In genomic region chr2:237744613-237745249, GRCh38 we compare ENCODE assay signal across 8 cellular contexts. TPM values are rescaled to one million over a fixed set of nuclear protein-coding genes. Genes with fewer than 3 reads are reported as not detected.
DNase-seq lines count a peak whose midpoint lies in the region; ATAC-seq, FAIRE-seq and TF ChIP-seq lines count a peak whose summit lies in the region.

No MANE protein-coding gene starts in this region.

- peak overlapping the region; percentile 47 to 92 (median 82) for H3K27ac Mint-ChIP-seq in CD8-positive, alpha-beta memory T cell
- H3K27ac Mint-ChIP-seq in activated CD8-positive, alpha-beta memory T cell treated with anti-CD3 and anti-CD28 coated beads, Interleukin-2, amount 10 ng/mL, durations not matched to agents 7 days and 5 days = peak overlapping the region; percentile 41
- peak overlapping the region; percentile 86 to 91 for H3K27ac Mint-ChIP-seq in effector memory CD8-positive, alpha-beta T cell

- peak; percentile 86 for ATAC-seq in activated CD8-positive, alpha-beta memory T cell treated with anti-CD3 and anti-CD28 coated beads, Interleukin-2, amount 10 ng/mL, durations not matched to agents 7 days and 5 days
- peak; percentile 86 for ATAC-seq in effector memory CD8-positive, alpha-beta T cell (replicated peaks)
- no peak for ATAC-seq in GM18861 (IDR thresholded peaks at IDR 0.05; ENCODE audit: unreplicated experiment)

- no peak overlapping the region for H3K27ac ChIP-seq in CD8-positive, alpha-beta memory T cell (ENCODE audit: low read depth, low read length)

- peaks cover 37 to 64% (median 45%) of the 10 kb centered on the region in 3 donors for H3K4me1 Mint-ChIP-seq in CD8-positive, alpha-beta memory T cell
- H3K4me1 Mint-ChIP-seq in activated CD8-positive, alpha-beta memory T cell treated with anti-CD3 and anti-CD28 coated beads, Interleukin-2, amount 10 ng/mL, durations not matched to agents 7 days and 5 days = peaks cover 19% of the 10 kb centered on the region
- peaks cover 33 to 35% of the 10 kb centered on the region in 2 donors for H3K4me1 Mint-ChIP-seq in effector memory CD8-positive, alpha-beta T cell (ENCODE audit: low read depth in 2 of 2)

- no peaks in the 10 kb centered on the region for H3K4me1 ChIP-seq in CD8-positive, alpha-beta memory T cell (ENCODE audit: insufficient read depth, low read length)

- peak; percentile 62 to 84 (median 72) for DNase-seq in CD8-positive, alpha-beta memory T cell
- peak; percentile 74 for DNase-seq in H54 (ENCODE audit: insufficient read length, low spot score)
- peak; percentile 71 for DNase-seq in NCI-H748 (lab: John Stamatoyannopoulos, UW; ENCODE audit: unreplicated experiment)
- peak; percentile 78 for DNase-seq in activated CD8-positive, alpha-beta memory T cell treated with anti-CD3 and anti-CD28 coated beads, Interleukin-2, amount 10 ng/mL, durations not matched to agents 7 days and 5 days
- DNase-seq in effector memory CD8-positive, alpha-beta T cell = peak; percentile 77 to 86 (median 81)
- peak; percentile 57 for DNase-seq in middle frontal gyrus (ENCODE audit: extremely low spot score, low spot score)
- peak; percentile 58 for DNase-seq in stimulated activated CD8-positive, alpha-beta memory T cell treated with anti-CD3 and anti-CD28 coated beads, Interleukin-4, amount 100 ng/mL, for 24 hours (ENCODE audit: low read depth)

- POLR2A ChIA-PET in CD8-positive, alpha-beta memory T cell (lab: Charles Lee) = interaction anchor here (1.0 to 1.9 kb wide), 3 partner anchors 48 to 72 kb away, joined by 3 to 9 read pairs (median 7); no protein-coding TSS in a partner anchor

- H3K27me3 Mint-ChIP-seq in CD8-positive, alpha-beta memory T cell = no peaks in the 10 kb centered on the region
- H3K27me3 Mint-ChIP-seq in activated CD8-positive, alpha-beta memory T cell treated with anti-CD3 and anti-CD28 coated beads, Interleukin-2, amount 10 ng/mL, durations not matched to agents 7 days and 5 days = no peaks in the 10 kb centered on the region
- H3K27me3 Mint-ChIP-seq in effector memory CD8-positive, alpha-beta T cell = no peaks in the 10 kb centered on the region

- FAIRE-seq in H54 (lab: Jason Lieb, UNC) = no peak

- CTCF ChIA-PET in CD8-positive, alpha-beta memory T cell (lab: Charles Lee) = interaction anchor here (0.6 to 12.4 kb wide), 31 partner anchors 9 to 518 kb away, joined by 3 to 268 read pairs (median 4); no protein-coding TSS in a partner anchor
- CTCF ChIA-PET in activated CD8-positive, alpha-beta memory T cell treated with anti-CD3 and anti-CD28 coated beads, Interleukin-2, amount 10 ng/mL, durations not matched to agents 7 days and 5 days (lab: Charles Lee) = interaction anchor here (0.8 to 5.4 kb wide), 37 partner anchors 8 to 232 kb away, joined by 3 to 134 read pairs (median 4); no protein-coding TSS in a partner anchor

- no peaks in the 10 kb centered on the region for H3K9me3 Mint-ChIP-seq in CD8-positive, alpha-beta memory T cell
- no peaks in the 10 kb centered on the region for H3K9me3 Mint-ChIP-seq in activated CD8-positive, alpha-beta memory T cell treated with anti-CD3 and anti-CD28 coated beads, Interleukin-2, amount 10 ng/mL, durations not matched to agents 7 days and 5 days (ENCODE audit: low read depth)
- H3K9me3 Mint-ChIP-seq in effector memory CD8-positive, alpha-beta T cell = no peaks in the 10 kb centered on the region

- no peaks in the 10 kb centered on the region for H3K27me3 ChIP-seq in CD8-positive, alpha-beta memory T cell (ENCODE audit: insufficient read depth, low read length, poor library complexity, severe bottlenecking)

- no peak for TF ChIP-seq POLR2A in H54 (IDR thresholded peaks at IDR 0.05; ENCODE audit: low read depth, low read length)

- H3K36me3 Mint-ChIP-seq in CD8-positive, alpha-beta memory T cell = peaks cover under 1 to 54% (median 7%) of the 10 kb centered on the region in 3 donors
- peaks cover 39% of the 10 kb centered on the region for H3K36me3 Mint-ChIP-seq in activated CD8-positive, alpha-beta memory T cell treated with anti-CD3 and anti-CD28 coated beads, Interleukin-2, amount 10 ng/mL, durations not matched to agents 7 days and 5 days
- peaks cover 77% of the 10 kb centered on the region for H3K36me3 Mint-ChIP-seq in effector memory CD8-positive, alpha-beta T cell (ENCODE audit: insufficient read depth)

- H3K4me3 Mint-ChIP-seq in CD8-positive, alpha-beta memory T cell = no peak overlapping the region
- no peak overlapping the region for H3K4me3 Mint-ChIP-seq in activated CD8-positive, alpha-beta memory T cell treated with anti-CD3 and anti-CD28 coated beads, Interleukin-2, amount 10 ng/mL, durations not matched to agents 7 days and 5 days
- H3K4me3 Mint-ChIP-seq in effector memory CD8-positive, alpha-beta T cell = peak overlapping the region in 1 of 2 donors; percentile 45

- H3K9me3 ChIP-seq in CD8-positive, alpha-beta memory T cell (ENCODE audit: low read length) = no peaks in the 10 kb centered on the region

- no peak overlapping the region for H3K4me3 ChIP-seq in CD8-positive, alpha-beta memory T cell (ENCODE audit: low read length)

- H3K36me3 ChIP-seq in CD8-positive, alpha-beta memory T cell (ENCODE audit: insufficient read depth, low read length) = peaks cover 5% of the 10 kb centered on the region

RNA-seq across cellular contexts. Expression of gene RBM44, which starts 53.8 kb away (rescaled TPM):
- total RNA-seq in CD8-positive, alpha-beta memory T cell = under 1 TPM; 0.33 to 0.63 TPM
- 0.07 TPM for polyA plus RNA-seq in CD8-positive, alpha-beta memory T cell
- total RNA-seq in activated CD8-positive, alpha-beta memory T cell treated with anti-CD3 and anti-CD28 coated beads, Interleukin-2, amount 10 ng/mL, durations not matched to agents 7 days and 5 days = 1 to 10 TPM in 1 of 2 experiments, under 1 TPM in 1; 0.42 to 1.2 TPM
